In the genomic region with DNA sequence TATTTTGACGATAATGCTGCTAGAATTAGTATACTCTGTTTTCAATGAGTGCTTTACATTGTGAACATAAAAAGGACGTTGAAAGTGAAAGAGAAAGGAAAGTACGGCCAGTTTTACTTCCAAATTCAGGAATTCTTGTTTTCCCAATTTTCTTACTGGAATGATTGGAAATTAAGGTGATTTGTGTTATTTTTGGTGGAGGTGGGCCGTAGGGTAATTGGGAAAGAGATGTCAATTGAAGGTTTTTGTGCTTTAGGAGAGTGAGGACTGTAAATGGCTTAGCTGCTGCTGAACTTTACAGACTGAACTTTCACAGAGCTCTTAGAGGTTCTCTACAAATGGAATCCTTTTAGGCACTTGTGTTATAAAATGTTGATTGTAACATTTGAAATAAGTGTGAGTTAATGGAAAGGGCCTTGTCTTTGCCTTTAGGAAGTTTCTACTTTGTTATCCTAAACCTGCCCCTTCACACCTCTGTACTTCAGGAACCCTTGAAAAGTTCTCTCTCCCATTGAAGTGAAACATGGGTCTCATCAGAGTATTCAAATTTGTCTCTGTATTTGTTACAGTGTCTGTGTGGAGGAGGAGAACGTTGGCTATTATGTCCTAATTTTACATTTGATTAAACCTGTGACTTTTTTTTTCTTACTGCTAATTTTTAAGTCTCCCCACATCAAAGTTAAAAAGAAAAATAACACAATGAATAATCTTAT, we compare ENCODE assay signal across 7 cellular contexts.
DNase-seq lines count a peak whose midpoint lies in the region; ATAC-seq, FAIRE-seq and TF ChIP-seq lines count a peak whose summit lies in the region.

No MANE protein-coding gene starts in this region.

- TF ChIP-seq CTCF in HFF-Myc (IDR thresholded peaks at IDR 0.05; ENCODE audit: low read depth, low read length, missing control alignments) (no peak), WI38 (IDR thresholded peaks at IDR 0.05; ENCODE audit: low read depth, low read length) (no peak)

- DNase-seq in HFF-Myc (ENCODE audit: extremely low read depth, low read depth) (no peak), frontal cortex (ENCODE audit: low spot score in 2 of 2) (no peak), NCI-H1105 treated with DMSO at 0.1 percent for 48 hours (lab: John Stamatoyannopoulos, UW) (no peak), urothelium cell line (ENCODE audit: low spot score) (no peak), NOMO-1 treated with DMSO at 0.1 percent for 48 hours (lab: John Stamatoyannopoulos, UW; ENCODE audit: unreplicated experiment) (no peak)
- DNase-seq in stimulated activated naive CD8-positive, alpha-beta T cell treated with anti-CD3 and anti-CD28 coated beads, Interleukin-15, amount 100 ng/mL, for 72 hours, result no peak

- peak overlapping the region; percentile 83 to 92 for H3K4me3 Mint-ChIP-seq in stimulated activated naive CD8-positive, alpha-beta T cell treated with anti-CD3 and anti-CD28 coated beads, Interleukin-15, amount 100 ng/mL, for 72 hours

- ATAC-seq in stimulated activated naive CD8-positive, alpha-beta T cell treated with anti-CD3 and anti-CD28 coated beads, Interleukin-15, amount 100 ng/mL, for 72 hours, result no peak

- H3K9me3 Mint-ChIP-seq in stimulated activated naive CD8-positive, alpha-beta T cell treated with anti-CD3 and anti-CD28 coated beads, Interleukin-15, amount 100 ng/mL, for 72 hours, result peaks cover 0 to 4% of the 10 kb centered on the region in 2 donors

- peak overlapping the region in 1 of 2 donors; percentile 95 for H3K27ac Mint-ChIP-seq in stimulated activated naive CD8-positive, alpha-beta T cell treated with anti-CD3 and anti-CD28 coated beads, Interleukin-15, amount 100 ng/mL, for 72 hours

- peaks cover 28% of the 10 kb centered on the region for H3K4me1 Mint-ChIP-seq in stimulated activated naive CD8-positive, alpha-beta T cell treated with anti-CD3 and anti-CD28 coated beads, Interleukin-15, amount 100 ng/mL, for 72 hours

- no peaks in the 10 kb centered on the region for H3K27me3 Mint-ChIP-seq in stimulated activated naive CD8-positive, alpha-beta T cell treated with anti-CD3 and anti-CD28 coated beads, Interleukin-15, amount 100 ng/mL, for 72 hours

- peak; percentile 23 for FAIRE-seq in frontal cortex (lab: Jason Lieb, UNC)
- FAIRE-seq in urothelium cell line (lab: Jason Lieb, UNC), result no peak

- H3K4me3 ChIP-seq in HFF-Myc (replicated peaks; ENCODE audit: low read depth, low read length) (peak overlapping the region; percentile 40), WI38 (ENCODE audit: low read depth, low read length) (peak overlapping the region; percentile 70)
